ENCODE assay signal across 3 cellular contexts in genomic region chrX:155270969-155271368, GRCh38.
A peak's percentile ranks its signal among the peaks of the same experiment; 100 is the strongest.
TF ChIP-seq lines count a peak whose summit lies in the region.

No MANE protein-coding gene starts in this region.

TF ChIP-seq in A549, 52 proteins besides CTCF, POLR2A, EP300 and RAD21:
- TF ChIP-seq ATOH8 (CRISPR knock-in tag; IDR thresholded peaks at IDR 0.05; ENCODE audit: low read depth) (no peak), MAFK (IDR thresholded peaks at IDR 0.05; ENCODE audit: partially characterized antibody) (peak; percentile 32)

TF ChIP-seq in WTC11, 78 proteins besides CTCF, POLR2A, EP300 and RAD21:
- TF ChIP-seq ZMAT4 (CRISPR knock-in tag; IDR thresholded peaks at IDR 0.05) (no peak), ZNF317 (CRISPR knock-in tag; IDR thresholded peaks at IDR 0.05; ENCODE audit: borderline replicate concordance, low read depth) (peak; percentile 47; the same call in 1 of the 2 replicates)
TF ChIP-seq in WTC11: peak in this region for 1.

TF ChIP-seq in K562, 482 proteins besides CTCF, POLR2A, EP300 and RAD21:
- TF ChIP-seq ZNF316 (IDR thresholded peaks at IDR 0.05) (peak; percentile 90), BMI1 (IDR thresholded peaks at IDR 0.05; ENCODE audit: low read length) (no peak), ZNF232 (CRISPR knock-in tag; IDR thresholded peaks at IDR 0.05) (no peak), TRIM24 (IDR thresholded peaks at IDR 0.05) (peak; percentile 18 to 62; a peak in 1 of 4 replicates), TAF15 (IDR thresholded peaks at IDR 0.05; ENCODE audit: low read depth, low read length) (no peak), ZNF395 (CRISPR knock-in tag; IDR thresholded peaks at IDR 0.05) (no peak), NR2C2 (CRISPR knock-in tag; IDR thresholded peaks at IDR 0.05) (no peak), NR2C2 (tag; IDR thresholded peaks at IDR 0.05) (peak; percentile 59), MTA2 (IDR thresholded peaks at IDR 0.05; ENCODE audit: low read depth) (no peak), NR2C1 (IDR thresholded peaks at IDR 0.05) (peak; percentile 69; the same call in 1 of the 2 replicates), NR2C1 (tag; IDR thresholded peaks at IDR 0.05) (peak; percentile 57), PYGO2 (tag; IDR thresholded peaks at IDR 0.05) (no peak), CBX3 (IDR thresholded peaks at IDR 0.05; ENCODE audit: borderline replicate concordance in 1 of 2, low read length in 2 of 2) (peak in 1 of 2 experiments; percentile 81; a peak in 2 of 3 replicates), HDAC1 (IDR thresholded peaks at IDR 0.05) (no peak), ZNF280A (IDR thresholded peaks at IDR 0.05; ENCODE audit: low read depth, partially characterized antibody) (peak; percentile 53), ESRRA (IDR thresholded peaks at IDR 0.05; ENCODE audit: borderline replicate concordance, low read depth) (no peak), PBX2 (CRISPR knock-in tag; IDR thresholded peaks at IDR 0.05; ENCODE audit: low read depth) (no peak), PBX2 (tag; conservative IDR thresholded peaks at IDR 0.05; ENCODE audit: low read depth) (peak; percentile 38; the same call in 1 of the 2 replicates), NUFIP1 (IDR thresholded peaks at IDR 0.05; ENCODE audit: partially characterized antibody) (no peak), SAFB (IDR thresholded peaks at IDR 0.05; ENCODE audit: borderline replicate concordance, low read depth, low read length) (no peak), CXXC5 (CRISPR knock-in tag; IDR thresholded peaks at IDR 0.05) (no peak), U2AF2 (optimal IDR thresholded peaks at IDR 0.05; ENCODE audit: low read depth, low read length) (no peak), CEBPZ (IDR thresholded peaks at IDR 0.05; ENCODE audit: borderline replicate concordance, low read depth, low read length) (no peak), MAFG (tag; conservative IDR thresholded peaks at IDR 0.05) (0 out of 2 replicates have a peak, but pooled peaks have one; percentile 34), SIRT6 (IDR thresholded peaks at IDR 0.05; ENCODE audit: low read depth, low read length) (no peak), RBM15 (IDR thresholded peaks at IDR 0.05; ENCODE audit: insufficient read depth, low read length) (no peak), CBX5 (IDR thresholded peaks at IDR 0.05; ENCODE audit: borderline replicate concordance, low read depth) (peak; percentile 42; the same call in 1 of the 2 replicates), MTA1 (IDR thresholded peaks at IDR 0.05; ENCODE audit: borderline replicate concordance) (no peak), ZNF75A (CRISPR knock-in tag; IDR thresholded peaks at IDR 0.05) (peak; percentile 79; the same call in 1 of the 2 replicates), ZNF644 (tag; IDR thresholded peaks at IDR 0.05; ENCODE audit: low read depth) (no peak), SLC30A9 (CRISPR knock-in tag; IDR thresholded peaks at IDR 0.05) (no peak), MAFK (IDR thresholded peaks at IDR 0.05; ENCODE audit: low read length) (peak; percentile 32; the same call in 1 of the 2 replicates), C11orf30 (IDR thresholded peaks at IDR 0.05; ENCODE audit: low read depth) (peak; percentile 66), ELF4 (CRISPR knock-in tag; IDR thresholded peaks at IDR 0.05) (no peak), TRIM28 (IDR thresholded peaks at IDR 0.05) (peak; percentile 86), SMAD2 (IDR thresholded peaks at IDR 0.05; ENCODE audit: low read depth, low read length) (no peak), ZHX1 (conservative IDR thresholded peaks at IDR 0.05; ENCODE audit: low read length) (no peak)
